22 cellular contexts compared by ENCODE assay signal in genomic region chr12:80156306-80156705, GRCh38. TPM values are rescaled to one million over a fixed set of nuclear protein-coding genes. Genes with fewer than 3 reads are reported as not detected.
DNase-seq lines count a peak whose midpoint lies in the region; ATAC-seq, FAIRE-seq and TF ChIP-seq lines count a peak whose summit lies in the region.
"Had no signal": no experiment of that assay in that cellular context is flagged by ENCODE, and none has a peak within 500 bp of the region (broad histone marks: within the 10 kb centered on the region; RNA-seq: fewer than 3 reads in every experiment).

No MANE protein-coding gene starts in this region.

- H3K4me2 ChIP-seq in K562 (ENCODE audit: insufficient read depth, low read length) = no peak overlapping the region

- in situ Hi-C loops in K562 (cut with MboI) = no loop called here

- H3K9ac ChIP-seq in K562 (ENCODE audit: insufficient read depth in 1 of 2, low read depth in 2 of 2, low read length in 2 of 2) = no peak overlapping the region

- no peak overlapping the region for H2AFZ ChIP-seq in K562 (ENCODE audit: low read depth, low read length)

- no peaks in the 10 kb centered on the region for H4K20me1 ChIP-seq in K562 (replicated peaks; ENCODE audit: control insufficient read depth, insufficient read depth, low read length)

- no peaks in the 10 kb centered on the region for H3K9me3 ChIP-seq in K562 (replicated peaks; ENCODE audit: control insufficient read depth, insufficient read depth, low read depth, low read length)
- H3K9me3 ChIP-seq: BE2C, HAP-1 had no signal

- H3K36me3 ChIP-seq in K562 (ENCODE audit: control insufficient read depth, insufficient read depth, low read length) = no peaks in the 10 kb centered on the region
- H3K36me3 ChIP-seq: BE2C, HAP-1 had no signal

- H3K4me1 Mint-ChIP-seq in endothelial cell (ENCODE audit: unreplicated experiment) = no peaks in the 10 kb centered on the region

- intact Hi-C loops in K562 (cut with micrococcal nuclease) = no loop called here

- H3K27me3 Mint-ChIP-seq in endothelial cell (ENCODE audit: unreplicated experiment) = no peaks in the 10 kb centered on the region
- H3K27me3 Mint-ChIP-seq: CD4-positive, CD25-positive, alpha-beta regulatory T cell had no signal

- H3K4me1 ChIP-seq in K562 (replicated peaks in 1 of 2; ENCODE audit: control insufficient read depth in 2 of 2, insufficient read depth in 2 of 2, low read length in 2 of 2) (no peaks in the 10 kb centered on the region), foreskin keratinocyte (peaks cover 4% of the 10 kb centered on the region)
- H3K4me1 ChIP-seq: BE2C, HAP-1 had no signal

- no peaks in the 10 kb centered on the region for H3K9me3 Mint-ChIP-seq in endothelial cell (ENCODE audit: unreplicated experiment)

- H3K4me3 ChIP-seq in K562 = no peak overlapping the region
- H3K4me3 ChIP-seq: HAP-1 had no signal

- POLR2A ChIA-PET in K562 (lab: Yijun Ruan, JAX) = no interaction called here

- TF ChIP-seq RAD21 in K562 (CRISPR knock-in tag; conservative IDR thresholded peaks at IDR 0.05 in 1 of 2, IDR thresholded peaks at IDR 0.05 in 1 of 2) = no peak

- ATAC-seq in K562 (no peak), foreskin keratinocyte (peak; percentile 89), GM21723 (IDR thresholded peaks at IDR 0.05; ENCODE audit: unreplicated experiment) (no peak)
- ATAC-seq: HepG2 had no signal

- H3K27me3 ChIP-seq in K562 (ENCODE audit: control insufficient read depth in 2 of 2, insufficient read depth in 2 of 2, low read length in 2 of 2) (no peaks in the 10 kb centered on the region), foreskin keratinocyte (no peaks in the 10 kb centered on the region)
- H3K27me3 ChIP-seq: BE2C had no signal

- no peak for FAIRE-seq in K562 (lab: Jason Lieb, UNC)
- FAIRE-seq: A204.1, G401.6, GM19239, HepG2 had no signal

- H3K9me1 ChIP-seq in K562 (ENCODE audit: control insufficient read depth, insufficient read depth, low read length) = no peaks in the 10 kb centered on the region

- H3K27ac ChIP-seq in K562 (ENCODE audit: extremely low read depth, low read depth, low read length) (no peak overlapping the region), foreskin keratinocyte (no peak overlapping the region)

- peak; percentile 39 for DNase-seq in M059J (ENCODE audit: low read depth)
- no peak for DNase-seq in K562 (ENCODE audit: extremely low read depth in 1 of 4, low spot score in 3 of 4)
- DNase-seq in foreskin keratinocyte = peak; percentile 61 to 71
- no peak for DNase-seq in NCI-H1048 (lab: John Stamatoyannopoulos, UW)
- DNase-seq in endothelial cell (ENCODE audit: low spot score) = no peak
- DNase-seq: ACHN; BE2C; C1 segment of cervical spinal cord; CD4-positive, CD25-positive, alpha-beta regulatory T cell; CD8-positive, alpha-beta memory T cell; COR-L47; DMS 273 treated with DMSO at 0.1 percent for 48 hours; DMS53; DND-41; EL; GOT3 had no signal

- no peak for TF ChIP-seq POLR2A in K562 (conservative IDR thresholded peaks at IDR 0.05)

- no peaks in the 10 kb centered on the region for H3K36me3 Mint-ChIP-seq in endothelial cell (ENCODE audit: low read depth, unreplicated experiment)
- H3K36me3 Mint-ChIP-seq: CD4-positive, CD25-positive, alpha-beta regulatory T cell had no signal

- TF ChIP-seq CTCF in K562 (IDR thresholded peaks at IDR 0.05 in 2 of 3, conservative IDR thresholded peaks at IDR 0.05 in 1 of 3; ENCODE audit: insufficient read depth in 2 of 3, low read depth in 1 of 3, low read length in 3 of 3) (no peak), foreskin keratinocyte (conservative IDR thresholded peaks at IDR 0.05) (no peak), endothelial cell (IDR thresholded peaks at IDR 0.05; ENCODE audit: unreplicated experiment) (no peak)

- 3% methylated on average over 5 of the region's 5 CpGs for WGBS in K562 (ENCODE audit: insufficient coverage, low coverage, missing lambda C conversion rate)

- no peak overlapping the region for H3K4me3 Mint-ChIP-seq in endothelial cell (ENCODE audit: unreplicated experiment)
- H3K4me3 Mint-ChIP-seq: CD4-positive, CD25-positive, alpha-beta regulatory T cell; CD8-positive, alpha-beta memory T cell had no signal

- no peak overlapping the region for H3K27ac Mint-ChIP-seq in endothelial cell (ENCODE audit: unreplicated experiment)
- H3K27ac Mint-ChIP-seq: CD8-positive, alpha-beta memory T cell had no signal

- TF ChIP-seq EP300 in K562 (IDR thresholded peaks at IDR 0.05; ENCODE audit: low read length) = no peak

- CTCF ChIA-PET in K562 (lab: Yijun Ruan, JAX; ENCODE audit: low intra/inter-chr PET ratio) = no interaction called here

- no TSS peak for BruUV-seq in K562 (replicated peaks; lab: Mats Ljungman, UMichigan)

- no peaks in the 10 kb centered on the region for H3K79me2 ChIP-seq in K562 (ENCODE audit: control insufficient read depth, insufficient read depth, low read length)

TF ChIP-seq in K562, 482 proteins besides CTCF, POLR2A, EP300 and RAD21:
- TF ChIP-seq TFE3 (CRISPR knock-in tag; IDR thresholded peaks at IDR 0.05) (peak; percentile 40; the same call in 1 of the 2 replicates), FOS (IDR thresholded peaks at IDR 0.05; ENCODE audit: extremely low read depth, insufficient read length) (no peak)
TF ChIP-seq in K562: peak in this region for 1.

RNA-seq across cellular contexts. Expression of gene OTOGL, which starts 57.0 kb away (rescaled TPM):
- total RNA-seq in M059J (2014; rRNA removed; shearing (Covaris generic)) = 0.15 and 0.71 TPM in 2 replicates
- total RNA-seq in K562 (2011; cell fraction: chromatin; rRNA removed; ENCODE audit: low replicate concordance) = not detected in 2 replicates
- not detected in 2 replicates for total RNA-seq in K562 (2011; cell fraction: nucleolus; rRNA removed)
- 0.07 TPM in 1 of 2 replicates, not detected in the other for total RNA-seq in K562 (2011; cell fraction: nucleoplasm; rRNA removed)
- total RNA-seq in K562 (2014; rRNA removed) (not detected in 2 replicates), K562 (2014; rRNA removed; fragmentation: Illumina TruSeq; extraction: Trizol) (not detected in 2 replicates), K562 (2015; rRNA removed; fragmentation: Illumina TruSeq; extraction: Trizol) (not detected in 2 replicates), K562 (2021) (0.02 TPM in 1 of 2 replicates, not detected in the other), foreskin keratinocyte (not detected in 2 replicates), endothelial cell (ENCODE audit: unreplicated experiment) (0.31 TPM)
- polyA plus RNA-seq in K562 (2011; rRNA removed) (0.03 TPM in 1 of 2 replicates, not detected in the other), K562 (2014; fragmentation: Illumina TruSeq; extraction: Trizol) (not detected in 2 replicates), K562 (2014; fragmentation: Nextera tagmentation; extraction: Ambion mirVana) (not detected), K562 (2014; rRNA removed) (not detected in 2 replicates), foreskin keratinocyte (not detected in 2 replicates)
- polyA plus RNA-seq in K562 (2011; cell fraction: cytosol; rRNA removed) = not detected in 2 replicates
- polyA plus RNA-seq in K562 (2011; cell fraction: nucleus; rRNA removed) = 0.03 TPM in 1 of 2 replicates, not detected in the other
- not detected in 2 replicates for polyA plus RNA-seq in K562 (2012)
- 0.03 TPM in 1 of 2 replicates, not detected in the other for polyA minus RNA-seq in K562 (2011; rRNA and poly(A)+ RNA removed)
- polyA minus RNA-seq in K562 (2011; cell fraction: cytosol; rRNA and poly(A)+ RNA removed) = not detected in 2 replicates
- polyA minus RNA-seq in K562 (2011; cell fraction: nucleus; rRNA and poly(A)+ RNA removed) = not detected in 2 replicates
- total RNA-seq: CD4-positive, CD25-positive, alpha-beta regulatory T cell; CD8-positive, alpha-beta memory T cell; HepG2 had no signal
- polyA plus RNA-seq: CD4-positive, CD25-positive, alpha-beta regulatory T cell; CD8-positive, alpha-beta memory T cell; HepG2 had no signal

Comparison
In these comparisons a context has a peak if more than half of its experiments do, and no peak if none do; other contexts are left out.
1. DNase-seq: peak in M059J (single experiment) and foreskin keratinocyte (2 of 2); none in K562 (0 of 4), NCI-H1048 (single experiment) and endothelial cell (single experiment).